Comparison of ENCODE assay signal across 1 cellular context in genomic region chr1:156126701-156127534, GRCh38.
TF ChIP-seq lines count a peak whose summit lies in the region.

No MANE protein-coding gene starts in this region.

TF ChIP-seq in K562, 482 proteins besides CTCF, POLR2A, EP300 and RAD21 (continued from another document and continues in another):
- TF ChIP-seq MAFK (IDR thresholded peaks at IDR 0.05; ENCODE audit: low read length) (peak; percentile 21; the same call in 1 of the 2 replicates), ATF3 (IDR thresholded peaks at IDR 0.05) (peak; percentile 67; the same call in 1 of the 2 replicates), ATF3 (CRISPR knock-in tag; conservative IDR thresholded peaks at IDR 0.05) (peak; percentile 45; the same call in 1 of the 2 replicates), VEZF1 (CRISPR knock-in tag; IDR thresholded peaks at IDR 0.05) (peak; percentile 76), NCOA1 (IDR thresholded peaks at IDR 0.05; ENCODE audit: low read depth) (0 out of 2 replicates have a peak, but pooled peaks have one; percentile 49), RBM15 (IDR thresholded peaks at IDR 0.05; ENCODE audit: insufficient read depth, low read length) (no peak), PBX2 (CRISPR knock-in tag; IDR thresholded peaks at IDR 0.05; ENCODE audit: low read depth) (no peak), PBX2 (tag; conservative IDR thresholded peaks at IDR 0.05; ENCODE audit: low read depth) (no peak), RCOR1 (IDR thresholded peaks at IDR 0.05; ENCODE audit: borderline replicate concordance in 1 of 2, low read depth in 2 of 2, low read length in 2 of 2) (peak in 1 of 2 experiments; percentile 60; a peak in 1 of 4 replicates), ZNF217 (CRISPR knock-in tag; IDR thresholded peaks at IDR 0.05) (no peak), KDM5B (IDR thresholded peaks at IDR 0.05; ENCODE audit: insufficient replicate concordance, low read depth, low read length) (no peak), MTA3 (IDR thresholded peaks at IDR 0.05; ENCODE audit: borderline replicate concordance) (0 out of 2 replicates have a peak, but pooled peaks have one; percentile 43), PRDM10 (IDR thresholded peaks at IDR 0.05; ENCODE audit: partially characterized antibody) (peak; percentile 71), HOMEZ (CRISPR knock-in tag; IDR thresholded peaks at IDR 0.05) (no peak), NUFIP1 (IDR thresholded peaks at IDR 0.05; ENCODE audit: partially characterized antibody) (no peak), TFE3 (CRISPR knock-in tag; IDR thresholded peaks at IDR 0.05) (no peak), CREBBP (IDR thresholded peaks at IDR 0.05; ENCODE audit: low read depth, low read length) (no peak), ZBTB43 (CRISPR knock-in tag; IDR thresholded peaks at IDR 0.05) (0 out of 2 replicates have a peak, but pooled peaks have one; percentile 64), PREB (CRISPR knock-in tag; IDR thresholded peaks at IDR 0.05) (no peak), GTF3C2 (IDR thresholded peaks at IDR 0.05; ENCODE audit: borderline replicate concordance, extremely low read depth, insufficient read length) (no peak), ZBTB5 (IDR thresholded peaks at IDR 0.05) (no peak), TFAM (CRISPR knock-in tag; conservative IDR thresholded peaks at IDR 0.05) (no peak), FOXM1 (IDR thresholded peaks at IDR 0.05; ENCODE audit: low read depth) (no peak), FOXM1 (CRISPR knock-in tag; IDR thresholded peaks at IDR 0.05; ENCODE audit: low read depth) (no peak), E4F1 (CRISPR knock-in tag; IDR thresholded peaks at IDR 0.05; ENCODE audit: borderline replicate concordance) (no peak), HOXB6 (CRISPR knock-in tag; IDR thresholded peaks at IDR 0.05; ENCODE audit: borderline replicate concordance) (no peak), CBFA2T3 (IDR thresholded peaks at IDR 0.05) (peak; percentile 53), ZKSCAN1 (IDR thresholded peaks at IDR 0.05; ENCODE audit: low read depth, low read length) (no peak), SIN3A (IDR thresholded peaks at IDR 0.05; ENCODE audit: borderline replicate concordance in 2 of 2, control insufficient read depth in 1 of 2, low read depth in 2 of 2, low read length in 2 of 2) (no peak; a peak in 1 of 4 replicates), OTX1 (CRISPR knock-in tag; IDR thresholded peaks at IDR 0.05) (no peak), SMARCA4 (IDR thresholded peaks at IDR 0.05) (peak; percentile 75), HNRNPUL1 (IDR thresholded peaks at IDR 0.05; ENCODE audit: low read length) (no peak), SETDB1 (IDR thresholded peaks at IDR 0.05; ENCODE audit: low read length) (no peak)
